In the genomic region with DNA sequence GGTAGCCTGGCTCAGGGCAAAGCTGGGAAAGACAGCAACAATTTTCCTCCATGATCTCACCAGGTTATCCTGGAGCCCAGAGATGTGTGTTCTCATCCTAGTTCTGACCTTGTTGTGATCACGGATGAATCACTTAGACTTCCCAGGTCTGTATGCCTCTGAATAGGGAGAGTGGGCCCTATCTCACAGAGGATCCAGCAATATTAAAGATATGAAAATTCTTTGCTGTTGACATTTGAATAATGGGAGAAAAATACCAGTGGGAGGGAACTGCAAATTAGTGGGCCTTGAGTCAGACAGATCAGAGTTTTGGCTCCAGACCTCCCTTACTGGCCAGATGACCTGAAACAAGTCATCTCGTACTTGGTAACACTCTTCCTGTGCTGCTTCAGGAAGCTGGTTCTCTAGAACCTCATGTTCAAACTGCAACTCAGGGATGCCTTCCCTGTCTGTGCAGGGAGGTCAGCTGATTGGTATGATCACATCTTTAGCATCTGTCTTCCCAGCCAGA, we compare ENCODE assay signal across 9 cellular contexts. TPM values are rescaled to one million over a fixed set of nuclear protein-coding genes. Genes with fewer than 3 reads are reported as not detected.
DNase-seq lines count a peak whose midpoint lies in the region; ATAC-seq lines count a peak whose summit lies in the region.
"Had no signal": no experiment of that assay in that cellular context is flagged by ENCODE, and none has a peak within 500 bp of the region (broad histone marks: within the 10 kb centered on the region; RNA-seq: fewer than 3 reads in every experiment).

No MANE protein-coding gene starts in this region.

- no peaks in the 10 kb centered on the region for H3K9me3 Mint-ChIP-seq in activated naive CD8-positive, alpha-beta T cell treated with anti-CD3 and anti-CD28 coated beads, Interleukin-2, amount 10 ng/mL, durations not matched to agents 7 days and 5 days
- no peaks in the 10 kb centered on the region for H3K9me3 Mint-ChIP-seq in activated naive CD8-positive, alpha-beta T cell treated with anti-CD3 and anti-CD28 coated beads for 36 hours
- H3K9me3 Mint-ChIP-seq in activated T-helper 17 cell treated with anti-CD3 and anti-CD28 coated beads, Interleukin-2, amount 50 U/mL, for 72 hours = no peaks in the 10 kb centered on the region

- H3K4me3 ChIP-seq in thymus (ENCODE audit: low read length) = no peak overlapping the region

- no peak for DNase-seq in activated naive CD8-positive, alpha-beta T cell treated with anti-CD3 and anti-CD28 coated beads, Interleukin-2, amount 10 ng/mL, durations not matched to agents 7 days and 5 days
- no peak for DNase-seq in activated naive CD8-positive, alpha-beta T cell treated with anti-CD3 and anti-CD28 coated beads for 36 hours
- peak; percentile 93 for DNase-seq in iris pigment epithelial cell (ENCODE audit: low read depth)
- DNase-seq in NCI-H187 treated with DMSO at 0.1 percent for 48 hours (lab: John Stamatoyannopoulos, UW) = no peak
- DNase-seq in SK-N-DZ (ENCODE audit: low spot score) = no peak
- DNase-seq: activated T-cell treated with anti-CD3 and anti-CD28 coated beads, Interleukin-2, amount 50 U/mL, for 48 hours had no signal

- POLR2A ChIA-PET in activated naive CD8-positive, alpha-beta T cell treated with anti-CD3 and anti-CD28 coated beads, Interleukin-2, amount 10 ng/mL, durations not matched to agents 7 days and 5 days (lab: Charles Lee) = interaction anchor here (2.0 kb wide), 1 partner anchor 16 kb away, joined by 9 read pairs; no protein-coding TSS in a partner anchor

- 94% methylated on average over 2 of the region's 2 CpGs for WGBS in thymus

- ATAC-seq in activated naive CD8-positive, alpha-beta T cell treated with anti-CD3 and anti-CD28 coated beads, Interleukin-2, amount 10 ng/mL, durations not matched to agents 7 days and 5 days (ENCODE audit: low read depth) = no peak
- ATAC-seq in activated T-helper 17 cell treated with anti-CD3 and anti-CD28 coated beads, Interleukin-2, amount 50 U/mL, for 72 hours (replicated peaks) = peak; percentile 34
- ATAC-seq in GM21423 (IDR thresholded peaks at IDR 0.05; ENCODE audit: unreplicated experiment) = no peak

- no peaks in the 10 kb centered on the region for H3K27me3 ChIP-seq in thymus (ENCODE audit: control insufficient read depth, insufficient read depth)

- no peaks in the 10 kb centered on the region for H3K36me3 ChIP-seq in thymus (ENCODE audit: control insufficient read depth, insufficient read depth)

- H3K27ac Mint-ChIP-seq in activated naive CD8-positive, alpha-beta T cell treated with anti-CD3 and anti-CD28 coated beads, Interleukin-2, amount 10 ng/mL, durations not matched to agents 7 days and 5 days = peak overlapping the region; percentile 76
- no peak overlapping the region for H3K27ac Mint-ChIP-seq in activated naive CD8-positive, alpha-beta T cell treated with anti-CD3 and anti-CD28 coated beads for 36 hours
- peak overlapping the region; percentile 86 for H3K27ac Mint-ChIP-seq in activated T-helper 17 cell treated with anti-CD3 and anti-CD28 coated beads, Interleukin-2, amount 50 U/mL, for 72 hours

- H3K4me3 Mint-ChIP-seq in activated naive CD8-positive, alpha-beta T cell treated with anti-CD3 and anti-CD28 coated beads, Interleukin-2, amount 10 ng/mL, durations not matched to agents 7 days and 5 days = no peak overlapping the region
- H3K4me3 Mint-ChIP-seq in activated naive CD8-positive, alpha-beta T cell treated with anti-CD3 and anti-CD28 coated beads for 36 hours = no peak overlapping the region
- peak overlapping the region; percentile 45 for H3K4me3 Mint-ChIP-seq in activated T-helper 17 cell treated with anti-CD3 and anti-CD28 coated beads, Interleukin-2, amount 50 U/mL, for 72 hours

- peak overlapping the region; percentile 25 for H3K27ac ChIP-seq in thymus (ENCODE audit: low read depth)

- H3K4me1 ChIP-seq in thymus (ENCODE audit: control insufficient read depth, insufficient read depth, low read length) = no peaks in the 10 kb centered on the region

- no peaks in the 10 kb centered on the region for H3K27me3 Mint-ChIP-seq in activated naive CD8-positive, alpha-beta T cell treated with anti-CD3 and anti-CD28 coated beads, Interleukin-2, amount 10 ng/mL, durations not matched to agents 7 days and 5 days
- H3K27me3 Mint-ChIP-seq in activated naive CD8-positive, alpha-beta T cell treated with anti-CD3 and anti-CD28 coated beads for 36 hours = no peaks in the 10 kb centered on the region
- no peaks in the 10 kb centered on the region for H3K27me3 Mint-ChIP-seq in activated T-helper 17 cell treated with anti-CD3 and anti-CD28 coated beads, Interleukin-2, amount 50 U/mL, for 72 hours

- H3K4me1 Mint-ChIP-seq in activated naive CD8-positive, alpha-beta T cell treated with anti-CD3 and anti-CD28 coated beads, Interleukin-2, amount 10 ng/mL, durations not matched to agents 7 days and 5 days = peaks cover 20% of the 10 kb centered on the region
- H3K4me1 Mint-ChIP-seq in activated naive CD8-positive, alpha-beta T cell treated with anti-CD3 and anti-CD28 coated beads for 36 hours = peaks cover 7% of the 10 kb centered on the region
- peaks cover 38% of the 10 kb centered on the region for H3K4me1 Mint-ChIP-seq in activated T-helper 17 cell treated with anti-CD3 and anti-CD28 coated beads, Interleukin-2, amount 50 U/mL, for 72 hours

- H3K9me3 ChIP-seq in thymus (ENCODE audit: control insufficient read depth) = no peaks in the 10 kb centered on the region

- H3K36me3 Mint-ChIP-seq in activated naive CD8-positive, alpha-beta T cell treated with anti-CD3 and anti-CD28 coated beads, Interleukin-2, amount 10 ng/mL, durations not matched to agents 7 days and 5 days = peaks cover 1% of the 10 kb centered on the region
- peaks cover under 1% of the 10 kb centered on the region for H3K36me3 Mint-ChIP-seq in activated naive CD8-positive, alpha-beta T cell treated with anti-CD3 and anti-CD28 coated beads for 36 hours
- peaks cover 13% of the 10 kb centered on the region for H3K36me3 Mint-ChIP-seq in activated T-helper 17 cell treated with anti-CD3 and anti-CD28 coated beads, Interleukin-2, amount 50 U/mL, for 72 hours (ENCODE audit: low read depth)

RNA-seq across cellular contexts. Expression of a gene that starts 32.8 kb away (rescaled TPM):
- 10 to 100 TPM; 21.6 to 22.4 TPM for total RNA-seq in activated naive CD8-positive, alpha-beta T cell treated with anti-CD3 and anti-CD28 coated beads, Interleukin-2, amount 10 ng/mL, durations not matched to agents 7 days and 5 days
- 10 to 100 TPM in 1 of 2 experiments, 1 to 10 TPM in 1; 8.8 to 10.2 TPM for total RNA-seq in activated naive CD8-positive, alpha-beta T cell treated with anti-CD3 and anti-CD28 coated beads for 36 hours
- 10 to 100 TPM; 32.2 to 65.6 TPM for total RNA-seq in activated T-helper 17 cell treated with anti-CD3 and anti-CD28 coated beads, Interleukin-2, amount 50 U/mL, for 72 hours
- 12.7 TPM for polyA plus RNA-seq in thymus
- 7.3 and 7.5 TPM in 2 replicates for polyA plus RNA-seq in SK-N-DZ (2014; cell fraction: cytosol; rRNA removed)
- polyA plus RNA-seq in SK-N-DZ (2014; cell fraction: nucleus; rRNA removed) = 3.3 and 3.9 TPM in 2 replicates

RNA-seq across cellular contexts. Expression of a gene that starts 39.2 kb away (rescaled TPM):
- total RNA-seq in activated naive CD8-positive, alpha-beta T cell treated with anti-CD3 and anti-CD28 coated beads, Interleukin-2, amount 10 ng/mL, durations not matched to agents 7 days and 5 days = 100 to 1,000 TPM; 197 to 201 TPM
- total RNA-seq in activated naive CD8-positive, alpha-beta T cell treated with anti-CD3 and anti-CD28 coated beads for 36 hours = 100 to 1,000 TPM; 372 to 389 TPM
- 100 to 1,000 TPM; 304 to 372 TPM for total RNA-seq in activated T-helper 17 cell treated with anti-CD3 and anti-CD28 coated beads, Interleukin-2, amount 50 U/mL, for 72 hours
- polyA plus RNA-seq in thymus = 73.2 TPM
- 231 and 248 TPM in 2 replicates for polyA plus RNA-seq in SK-N-DZ (2014; cell fraction: cytosol; rRNA removed)
- polyA plus RNA-seq in SK-N-DZ (2014; cell fraction: nucleus; rRNA removed) = 239 and 380 TPM in 2 replicates
